14 cellular contexts compared by ENCODE assay signal in the genomic region with DNA sequence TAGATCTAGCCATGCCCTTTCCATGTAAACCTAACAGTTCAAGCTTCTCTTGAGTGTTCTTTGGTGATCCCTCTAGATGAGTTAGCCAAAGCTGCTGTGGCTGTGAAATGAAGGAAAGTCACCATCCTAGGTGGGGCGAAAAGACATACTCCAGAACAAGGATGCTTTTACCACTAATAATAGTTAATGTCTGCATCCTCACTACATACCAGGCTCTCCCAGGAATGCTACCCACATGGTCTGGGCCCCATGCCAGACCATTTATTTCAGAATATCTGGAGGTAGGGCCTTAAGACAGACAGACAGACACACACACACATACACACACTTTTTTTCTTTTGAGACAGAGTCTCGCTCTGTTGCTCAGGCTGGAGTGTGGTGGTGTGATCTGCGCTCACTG. TPM values are rescaled to one million over a fixed set of nuclear protein-coding genes. Genes with fewer than 3 reads are reported as not detected.
A peak's percentile ranks its signal among the peaks of the same experiment; 100 is the strongest.
DNase-seq lines count a peak whose midpoint lies in the region; ATAC-seq and TF ChIP-seq lines count a peak whose summit lies in the region.
"Had no signal": no experiment of that assay in that cellular context is flagged by ENCODE, and none has a peak within 500 bp of the region (broad histone marks: within the 10 kb centered on the region; RNA-seq: fewer than 3 reads in every experiment).

No MANE protein-coding gene starts in this region.

- ATAC-seq in HG02870 (IDR thresholded peaks at IDR 0.05; ENCODE audit: unreplicated experiment) (no peak), GM19452 (IDR thresholded peaks at IDR 0.05; ENCODE audit: unreplicated experiment) (no peak)
- ATAC-seq: mucosa of descending colon had no signal

- TF ChIP-seq CTCF in Calu3 (IDR thresholded peaks at IDR 0.05; ENCODE audit: unreplicated experiment) (no peak), brain microvascular endothelial cell (IDR thresholded peaks at IDR 0.05; ENCODE audit: low read depth, low read length, missing control alignments) (no peak), coronary artery (IDR thresholded peaks at IDR 0.05) (no peak)

- H3K4me3 ChIP-seq in brain microvascular endothelial cell (ENCODE audit: low read depth, low read length) (no peak overlapping the region), coronary artery (no peak overlapping the region)
- H3K4me3 ChIP-seq: mucosa of descending colon had no signal

- H3K27ac Mint-ChIP-seq in Calu3 (ENCODE audit: unreplicated experiment): no peak overlapping the region

- in situ Hi-C loops in brain microvascular endothelial cell (cut with HindIII; ENCODE audit: low pct_ligation_motif_present, low sequenced_read_pairs): loop anchor here (10.0 kb wide), 1 partner anchor 168 kb away; no protein-coding TSS in a partner anchor

- no peak overlapping the region for H3K27ac ChIP-seq in brain microvascular endothelial cell
- H3K27ac ChIP-seq in coronary artery: peak overlapping the region in 1 of 2 donors; percentile 45

- intact Hi-C loops in Calu3 (cut with micrococcal nuclease; ENCODE audit: unreplicated experiment): no loop called here

- H3K36me3 ChIP-seq in brain microvascular endothelial cell (replicated peaks): no peaks in the 10 kb centered on the region

- no peaks in the 10 kb centered on the region for H3K27me3 ChIP-seq in brain microvascular endothelial cell (replicated peaks)

- H3K4me3 Mint-ChIP-seq in Calu3 (ENCODE audit: low read depth, unreplicated experiment): no peak overlapping the region

- H3K9me3 Mint-ChIP-seq in Calu3 (ENCODE audit: low read depth, unreplicated experiment): no peaks in the 10 kb centered on the region

- DNase-seq in Calu3: peak; percentile 50
- DNase-seq in NCI-H69 (lab: John Stamatoyannopoulos, UW): peak; percentile 44
- peak; percentile 90 for DNase-seq in brain microvascular endothelial cell
- peak; percentile 90 for DNase-seq in myocyte (ENCODE audit: low read depth)
- DNase-seq in coronary artery (ENCODE audit: low spot score): no peak
- no peak for DNase-seq in hypothalamus (lab: John Stamatoyannopoulos, UW)
- DNase-seq: activated naive CD4-positive, alpha-beta T cell; C1 segment of cervical spinal cord; cortex of kidney; mucosa of descending colon; stimulated activated CD4-positive, alpha-beta T cell treated with anti-CD3 and anti-CD28 coated beads, Interleukin-4, amount 100 ng/mL, for 24 hours; stimulated activated naive CD4-positive, alpha-beta T cell had no signal

- H3K4me1 Mint-ChIP-seq in Calu3 (ENCODE audit: low read depth, unreplicated experiment): peaks cover 80% of the 10 kb centered on the region

- peaks cover 29% of the 10 kb centered on the region for H3K36me3 Mint-ChIP-seq in Calu3 (ENCODE audit: insufficient read depth, unreplicated experiment)

- CTCF ChIA-PET in Calu3 (lab: Charles Lee): no interaction called here

- H3K27me3 Mint-ChIP-seq in Calu3 (ENCODE audit: unreplicated experiment): no peaks in the 10 kb centered on the region

- no TSS peak for BruUV-seq in Calu3 (replicated peaks; lab: Mats Ljungman, UMichigan)

RNA-seq across cellular contexts. Expression of a gene that starts 14.7 kb away (rescaled TPM):
- 24.6 and 24.8 TPM in 2 replicates for total RNA-seq in Calu3 (2022)
- total RNA-seq in myocyte: 5.2 and 7.0 TPM in 2 replicates
- 14.9 TPM for polyA plus RNA-seq in myocyte (2012)

Comparison
In these comparisons a context has a peak if more than half of its experiments do, and no peak if none do; other contexts are left out.
1. DNase-seq: peak in Calu3 (single experiment), NCI-H69 (single experiment), brain microvascular endothelial cell (single experiment) and myocyte (single experiment); none in coronary artery (single experiment) and hypothalamus (0 of 51).